24 cellular contexts compared by ENCODE assay signal in the genomic region with DNA sequence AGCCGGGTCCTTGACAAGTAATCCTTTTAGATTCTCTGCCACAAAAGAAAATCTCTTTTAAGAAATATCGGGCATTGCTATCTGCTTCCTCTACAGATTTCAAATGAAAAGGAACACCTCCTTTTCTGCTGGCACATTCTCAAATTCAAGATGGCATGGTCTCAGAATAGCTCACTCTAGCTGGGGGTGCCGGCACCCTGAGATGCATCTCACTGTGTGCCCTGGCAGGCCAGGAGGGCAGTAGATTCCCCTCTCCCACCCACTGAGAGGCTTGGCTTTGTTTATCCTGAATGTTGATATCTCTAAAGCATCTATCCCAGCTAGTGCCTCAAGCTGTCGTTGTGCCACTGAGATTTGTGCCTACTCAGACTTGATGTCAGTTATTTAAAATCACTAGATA.
DNase-seq lines count a peak whose midpoint lies in the region; ATAC-seq and TF ChIP-seq lines count a peak whose summit lies in the region.
"Had no signal": no experiment of that assay in that cellular context is flagged by ENCODE, and none has a peak within 500 bp of the region (broad histone marks: within the 10 kb centered on the region; RNA-seq: fewer than 3 reads in every experiment).

No MANE protein-coding gene starts in this region.

- peak overlapping the region; percentile 76 for H3K27ac ChIP-seq in CD4-positive, CD25-positive, alpha-beta regulatory T cell (ENCODE audit: insufficient read depth, low read length, poor library complexity, severe bottlenecking)
- H3K27ac ChIP-seq in naive thymus-derived CD4-positive, alpha-beta T cell (ENCODE audit: low read depth, low read length): peak overlapping the region; percentile 72
- H3K27ac ChIP-seq: A549, suprapubic skin had no signal

- no peaks in the 10 kb centered on the region for H3K9me3 Mint-ChIP-seq in T-helper 2 cell treated with Interferon-gamma antibody and Interleukin-4, amounts not matched to agents 5 μg/mL and 100 μg/mL, for 36 hours
- H3K9me3 Mint-ChIP-seq in CD4-positive, CD25-positive, alpha-beta regulatory T cell: peaks cover 0 to 1% (median 0%) of the 10 kb centered on the region in 7 donors
- H3K9me3 Mint-ChIP-seq in WTC11: no peaks in the 10 kb centered on the region
- H3K9me3 Mint-ChIP-seq in naive thymus-derived CD4-positive, alpha-beta T cell: peaks cover 0 to 29% (median 3%) of the 10 kb centered on the region in 11 donors
- H3K9me3 Mint-ChIP-seq: activated B cell treated with CpG ODN at 0.5 μM for 24 hours, memory B cell had no signal

- H3K4me1 ChIP-seq in CD4-positive, CD25-positive, alpha-beta regulatory T cell (ENCODE audit: control insufficient read depth, insufficient read depth, low read length, poor library complexity, severe bottlenecking): peaks cover 62% of the 10 kb centered on the region
- peaks cover 51 to 54% of the 10 kb centered on the region in 2 donors for H3K4me1 ChIP-seq in naive thymus-derived CD4-positive, alpha-beta T cell (ENCODE audit: control insufficient read depth in 2 of 2, insufficient read depth in 2 of 2, low read length in 2 of 2)

- CTCF ChIA-PET in WTC11 (lab: Charles Lee): no interaction called here
- CTCF ChIA-PET in naive thymus-derived CD4-positive, alpha-beta T cell (lab: Charles Lee): interaction anchor here (1.8 kb wide), 1 partner anchor 10 kb away, joined by 6 read pairs; no protein-coding TSS in a partner anchor

- H3K9me3 ChIP-seq in CD4-positive, CD25-positive, alpha-beta regulatory T cell (ENCODE audit: control insufficient read depth in 2 of 2, low read length in 2 of 2): no peaks in the 10 kb centered on the region
- no peaks in the 10 kb centered on the region for H3K9me3 ChIP-seq in naive thymus-derived CD4-positive, alpha-beta T cell (ENCODE audit: control insufficient read depth in 2 of 3, low read length in 3 of 3)
- H3K9me3 ChIP-seq: A549, suprapubic skin had no signal

- POLR2A ChIA-PET in WTC11 (lab: Charles Lee): no interaction called here
- POLR2A ChIA-PET in naive thymus-derived CD4-positive, alpha-beta T cell (lab: Charles Lee): interaction anchor here (0.8 to 7.4 kb wide), 5 partner anchors 9 to 395 kb away, joined by 3 to 99 read pairs (median 4); a partner anchor contains a TSS

- peaks cover 29% of the 10 kb centered on the region for H3K36me3 Mint-ChIP-seq in T-helper 2 cell treated with Interferon-gamma antibody and Interleukin-4, amounts not matched to agents 5 μg/mL and 100 μg/mL, for 36 hours (ENCODE audit: low read depth)
- H3K36me3 Mint-ChIP-seq in CD4-positive, CD25-positive, alpha-beta regulatory T cell: peaks cover 11% of the 10 kb centered on the region
- H3K36me3 Mint-ChIP-seq in WTC11: peaks cover 3% of the 10 kb centered on the region; the same call in 1 of the 2 replicates
- peaks cover 0 to 10% (median 4%) of the 10 kb centered on the region in 5 donors for H3K36me3 Mint-ChIP-seq in naive thymus-derived CD4-positive, alpha-beta T cell
- H3K36me3 Mint-ChIP-seq: memory B cell had no signal

- peaks cover 48% of the 10 kb centered on the region for H3K4me1 Mint-ChIP-seq in T-helper 2 cell treated with Interferon-gamma antibody and Interleukin-4, amounts not matched to agents 5 μg/mL and 100 μg/mL, for 36 hours (ENCODE audit: low read depth)
- H3K4me1 Mint-ChIP-seq in CD4-positive, CD25-positive, alpha-beta regulatory T cell: peaks cover 30 to 75% (median 49%) of the 10 kb centered on the region in 4 donors
- H3K4me1 Mint-ChIP-seq in WTC11: peaks cover 21% of the 10 kb centered on the region
- peaks cover 44 to 69% (median 66%) of the 10 kb centered on the region in 7 donors for H3K4me1 Mint-ChIP-seq in naive thymus-derived CD4-positive, alpha-beta T cell
- H3K4me1 Mint-ChIP-seq: B cell, memory B cell had no signal

- no peak overlapping the region for H3K4me3 Mint-ChIP-seq in T-helper 2 cell treated with Interferon-gamma antibody and Interleukin-4, amounts not matched to agents 5 μg/mL and 100 μg/mL, for 36 hours
- H3K4me3 Mint-ChIP-seq in CD4-positive, CD25-positive, alpha-beta regulatory T cell: peak overlapping the region in 3 of 4 donors; percentile 45 to 72 (median 54)
- H3K4me3 Mint-ChIP-seq in WTC11: no peak overlapping the region
- peak overlapping the region in 6 of 10 donors; percentile 5 to 82 (median 66) for H3K4me3 Mint-ChIP-seq in naive thymus-derived CD4-positive, alpha-beta T cell
- H3K4me3 Mint-ChIP-seq: activated B cell treated with CpG ODN at 0.5 μM for 24 hours, B cell, memory B cell had no signal

- no peaks in the 10 kb centered on the region for H3K36me3 ChIP-seq in CD4-positive, CD25-positive, alpha-beta regulatory T cell (ENCODE audit: control insufficient read depth, insufficient read depth, low read length)
- H3K36me3 ChIP-seq in naive thymus-derived CD4-positive, alpha-beta T cell (ENCODE audit: control insufficient read depth in 2 of 3, insufficient read depth in 3 of 3, low read length in 3 of 3): no peaks in the 10 kb centered on the region

- peak overlapping the region; percentile 13 for H3K27ac Mint-ChIP-seq in T-helper 2 cell treated with Interferon-gamma antibody and Interleukin-4, amounts not matched to agents 5 μg/mL and 100 μg/mL, for 36 hours
- peak overlapping the region; percentile 96 to 98 (median 97) for H3K27ac Mint-ChIP-seq in CD4-positive, CD25-positive, alpha-beta regulatory T cell
- H3K27ac Mint-ChIP-seq in WTC11: no peak overlapping the region
- H3K27ac Mint-ChIP-seq in naive thymus-derived CD4-positive, alpha-beta T cell: peak overlapping the region; percentile 82 to 99 (median 93)
- H3K27ac Mint-ChIP-seq: activated B cell treated with CpG ODN at 0.5 μM for 24 hours, B cell, memory B cell had no signal

- no peak for ATAC-seq in CD4-positive, CD25-positive, alpha-beta regulatory T cell (ENCODE audit: low read depth in 2 of 2)
- ATAC-seq in WTC11 (no peak), GM21390 (IDR thresholded peaks at IDR 0.05; ENCODE audit: unreplicated experiment) (no peak)
- ATAC-seq in naive thymus-derived CD4-positive, alpha-beta T cell: no peak
- ATAC-seq: A549, HepG2, SK-N-SH treated with all-trans-retinoic acid at 6 μM for 48 hours had no signal

- DNase-seq in T-helper 2 cell treated with Interferon-gamma antibody and Interleukin-4, amounts not matched to agents 5 μg/mL and 100 μg/mL, for 36 hours (ENCODE audit: low spot score): no peak
- DNase-seq in T-helper 2 cell (no peak), WTC11 (ENCODE audit: low spot score) (no peak), NCI-H774 (lab: John Stamatoyannopoulos, UW) (no peak), AG08396 (ENCODE audit: low spot score) (no peak)
- DNase-seq in CD4-positive, CD25-positive, alpha-beta regulatory T cell: no peak
- no peak for DNase-seq in naive thymus-derived CD4-positive, alpha-beta T cell
- DNase-seq: activated B cell treated with CpG ODN at 0.5 μM for 24 hours; activated CD4-positive, alpha-beta T cell treated with anti-CD3 and anti-CD28 coated beads, Interleukin-2, amount 50 U/mL, for 48 hours; activated T-cell treated with anti-CD3 and anti-CD28 coated beads for 4 hours; Calu3; dorsolateral prefrontal cortex; EL; NCI-H1048; NCI-H1694 treated with DMSO at 0.1 percent for 48 hours; NCI-H526 treated with DMSO at 0.1 percent for 48 hours; small intestine had no signal

- no peak for TF ChIP-seq CTCF in WTC11 (IDR thresholded peaks at IDR 0.05)

- intact Hi-C loops in naive thymus-derived CD4-positive, alpha-beta T cell (cut with micrococcal nuclease): loop anchor here (2.0 to 10.0 kb wide), 7 partner anchors 61 to 1874 kb away; a partner anchor contains a TSS

- no peaks in the 10 kb centered on the region for H3K27me3 Mint-ChIP-seq in T-helper 2 cell treated with Interferon-gamma antibody and Interleukin-4, amounts not matched to agents 5 μg/mL and 100 μg/mL, for 36 hours (ENCODE audit: low read depth)
- H3K27me3 Mint-ChIP-seq in CD4-positive, CD25-positive, alpha-beta regulatory T cell: no peaks in the 10 kb centered on the region
- H3K27me3 Mint-ChIP-seq in WTC11 (ENCODE audit: low read depth): no peaks in the 10 kb centered on the region
- H3K27me3 Mint-ChIP-seq in naive thymus-derived CD4-positive, alpha-beta T cell: no peaks in the 10 kb centered on the region

- no peaks in the 10 kb centered on the region for H3K27me3 ChIP-seq in CD4-positive, CD25-positive, alpha-beta regulatory T cell (ENCODE audit: control insufficient read depth, insufficient read depth, low read length)
- no peaks in the 10 kb centered on the region for H3K27me3 ChIP-seq in naive thymus-derived CD4-positive, alpha-beta T cell (ENCODE audit: control insufficient read depth in 2 of 2, insufficient read depth in 2 of 2, low read length in 2 of 2)
- H3K27me3 ChIP-seq: suprapubic skin had no signal

- peak overlapping the region; percentile 66 for H3K4me3 ChIP-seq in CD4-positive, CD25-positive, alpha-beta regulatory T cell (ENCODE audit: low read depth, low read length)
- H3K4me3 ChIP-seq in naive thymus-derived CD4-positive, alpha-beta T cell (ENCODE audit: low read length): peak overlapping the region; percentile 1
- H3K4me3 ChIP-seq: A549, dorsolateral prefrontal cortex, suprapubic skin had no signal

TF ChIP-seq in WTC11, 78 proteins besides CTCF, POLR2A, EP300 and RAD21 (continues in another document):
- TF ChIP-seq, protein P1, sequence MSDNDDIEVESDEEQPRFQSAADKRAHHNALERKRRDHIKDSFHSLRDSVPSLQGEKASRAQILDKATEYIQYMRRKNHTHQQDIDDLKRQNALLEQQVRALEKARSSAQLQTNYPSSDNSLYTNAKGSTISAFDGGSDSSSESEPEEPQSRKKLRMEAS (CRISPR knock-in tag; IDR thresholded peaks at IDR 0.05): no peak
- TF ChIP-seq, protein P2, sequence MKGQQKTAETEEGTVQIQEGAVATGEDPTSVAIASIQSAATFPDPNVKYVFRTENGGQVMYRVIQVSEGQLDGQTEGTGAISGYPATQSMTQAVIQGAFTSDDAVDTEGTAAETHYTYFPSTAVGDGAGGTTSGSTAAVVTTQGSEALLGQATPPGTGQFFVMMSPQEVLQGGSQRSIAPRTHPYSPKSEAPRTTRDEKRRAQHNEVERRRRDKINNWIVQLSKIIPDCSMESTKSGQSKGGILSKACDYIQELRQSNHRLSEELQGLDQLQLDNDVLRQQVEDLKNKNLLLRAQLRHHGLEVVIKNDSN (CRISPR knock-in tag; IDR thresholded peaks at IDR 0.05): no peak

Comparison
In these comparisons a context has a peak if more than half of its experiments do, and no peak if none do; other contexts are left out.
1. H3K4me3 Mint-ChIP-seq: peak in CD4-positive, CD25-positive, alpha-beta regulatory T cell (3 of 4) and naive thymus-derived CD4-positive, alpha-beta T cell (6 of 10); none in T-helper 2 cell treated with Interferon-gamma antibody and Interleukin-4, amounts not matched to agents 5 μg/mL and 100 μg/mL, for 36 hours (single experiment) and WTC11 (single experiment).